Comparison of ENCODE assay signal across 8 cellular contexts in genomic region chr2:128318776-128319456, GRCh38. TPM values are rescaled to one million over a fixed set of nuclear protein-coding genes. Genes with fewer than 3 reads are reported as not detected.
DNase-seq lines count a peak whose midpoint lies in the region; ATAC-seq and TF ChIP-seq lines count a peak whose summit lies in the region.

Gene HS6ST1 (minus strand): TSS chr2:128318868. CDS start chr2:128318563, 305 bp downstream.

- peak within 1 kb of the TSS; percentile 55; the same call in 1 of the 2 replicates for H3K18ac ChIP-seq in IMR-90 (ENCODE audit: low read depth, low read length)

- ATAC-seq in GM21528 (IDR thresholded peaks at IDR 0.05; ENCODE audit: low FRiP score, unreplicated experiment), result peak; percentile 68
- ATAC-seq in IMR-90 (ENCODE audit: low read depth), result peak; percentile 81
- ATAC-seq in natural killer cell treated with Interleukin-12 subunit alpha and Interleukin-12 subunit beta and Interleukin-15 and Interleukin-18, amount 100 ng/mL, for 72 hours, result peak; percentile 90 to 91

- 0% methylated on average over 14 of the region's 84 CpGs; no CpG with 5 or more reads in 1 of the 2 experiments for WGBS in IMR-90 (ENCODE audit: extremely low coverage in 2 of 2, insufficient read length in 1 of 2), 2 experiments

- peak within 1 kb of the TSS; percentile 86 for H3K4me3 ChIP-seq in IMR-90 (ENCODE audit: insufficient read depth, low read depth, low read length)
- peak within 1 kb of the TSS; percentile 83 for H3K4me3 ChIP-seq in fibroblast of pulmonary artery (replicated peaks; ENCODE audit: low read depth, low read length)

- H3K27ac Mint-ChIP-seq in natural killer cell treated with Interleukin-12 subunit alpha and Interleukin-12 subunit beta and Interleukin-15 and Interleukin-18, amount 100 ng/mL, for 72 hours, result no peak within 1 kb of the TSS

- H3K36me3 ChIP-seq in IMR-90 (ENCODE audit: control insufficient read depth, insufficient read depth, low read length), result peaks cover 24% of the 10 kb centered on the region

- peak within 1 kb of the TSS; percentile 72 for H3K27ac ChIP-seq in IMR-90 (ENCODE audit: insufficient read depth, low read length)

- peaks cover 40% of the 10 kb centered on the region for H4K20me1 ChIP-seq in IMR-90 (ENCODE audit: insufficient read depth, low read length)

- H3K36me3 Mint-ChIP-seq in natural killer cell treated with Interleukin-12 subunit alpha and Interleukin-12 subunit beta and Interleukin-15 and Interleukin-18, amount 100 ng/mL, for 72 hours, result no peaks in the 10 kb centered on the region

- H3K4me2 ChIP-seq in IMR-90 (ENCODE audit: low read depth, low read length), result peak within 1 kb of the TSS; percentile 75

- peak within 1 kb of the TSS; percentile 85 for H3K4me3 Mint-ChIP-seq in natural killer cell treated with Interleukin-12 subunit alpha and Interleukin-12 subunit beta and Interleukin-15 and Interleukin-18, amount 100 ng/mL, for 72 hours

- dilution Hi-C loops in IMR-90 (cut with HindIII; ENCODE audit: low sequenced_read_pairs, unreplicated experiment), result no loop called here

- peak within 1 kb of the TSS; percentile 82 for H3K4ac ChIP-seq in IMR-90 (ENCODE audit: low read depth, low read length)

- H3K4me1 Mint-ChIP-seq in natural killer cell treated with Interleukin-12 subunit alpha and Interleukin-12 subunit beta and Interleukin-15 and Interleukin-18, amount 100 ng/mL, for 72 hours (ENCODE audit: low read depth in 2 of 2), result peaks cover 22 to 32% of the 10 kb centered on the region in 2 donors

- peak within 1 kb of the TSS; percentile 85 for H2BK120ac ChIP-seq in IMR-90 (ENCODE audit: low read depth, low read length)

- POLR2A ChIA-PET in IMR-90 (lab: Charles Lee; ENCODE audit: unreplicated experiment), result no interaction called here

- H4K8ac ChIP-seq in IMR-90 (ENCODE audit: low read depth in 2 of 2, low read length in 2 of 2), result peak within 1 kb of the TSS; percentile 69 to 73; a peak in 2 of 4 replicates

- peaks cover 23% of the 10 kb centered on the region; the same call in 1 of the 2 replicates for H3K4me1 ChIP-seq in IMR-90 (ENCODE audit: control insufficient read depth, insufficient read depth, low read length)

- H3K9me1 ChIP-seq in IMR-90 (ENCODE audit: insufficient read depth, low read length), result peaks cover 19% of the 10 kb centered on the region

- in situ Hi-C loops in IMR-90 (cut with MboI; ENCODE audit: low sequenced_read_pairs), result loop anchor here (25.0 kb wide), 1 partner anchor 432 kb away; the partner anchor contains the start of gene AMMECR1L

- peak within 1 kb of the TSS; percentile 31 for H2BK5ac ChIP-seq in IMR-90 (ENCODE audit: low read depth, low read length, poor library complexity, severe bottlenecking)

- no peak for TF ChIP-seq RAD21 in IMR-90 (IDR thresholded peaks at IDR 0.05; ENCODE audit: low read length)

- peak within 1 kb of the TSS; percentile 67 for H3K23ac ChIP-seq in IMR-90 (ENCODE audit: low read depth, low read length)

- H2AFZ ChIP-seq in IMR-90 (replicated peaks; ENCODE audit: low read length, poor library complexity), result peak within 1 kb of the TSS; percentile 97

- no peak within 1 kb of the TSS for H2BK20ac ChIP-seq in IMR-90 (ENCODE audit: low read depth, low read length)

- H3K56ac ChIP-seq in IMR-90 (ENCODE audit: extremely low read depth, insufficient read depth, low read length), result 0 out of 2 replicates have a peak within 1 kb of the TSS, but pooled peaks have one; percentile 20

- peak within 1 kb of the TSS; percentile 91 for H2AK9ac ChIP-seq in IMR-90 (replicated peaks; ENCODE audit: low read depth, low read length, poor library complexity)

- no peaks in the 10 kb centered on the region for H3K9me3 Mint-ChIP-seq in natural killer cell treated with Interleukin-12 subunit alpha and Interleukin-12 subunit beta and Interleukin-15 and Interleukin-18, amount 100 ng/mL, for 72 hours

- H2AK5ac ChIP-seq in IMR-90 (ENCODE audit: low read depth, low read length), result no peak within 1 kb of the TSS

- H3K27me3 ChIP-seq in IMR-90 (ENCODE audit: control insufficient read depth, insufficient read depth, low read length), result no peaks in the 10 kb centered on the region

- intact Hi-C loops in IMR-90 (cut with micrococcal nuclease), result loop anchor here (10.0 kb wide), 1 partner anchor 254 kb away; no protein-coding TSS in a partner anchor

- no peaks in the 10 kb centered on the region for H3K9me3 ChIP-seq in IMR-90 (ENCODE audit: control insufficient read depth, insufficient read depth, low read length)

- no peak within 1 kb of the TSS; the same call in 2 of the 3 replicates for H2BK15ac ChIP-seq in IMR-90 (ENCODE audit: low read depth, low read length)

- no TSS peak for BruUV-seq in IMR-90 (replicated peaks; lab: Mats Ljungman, UMichigan)

- no peak for TF ChIP-seq CTCF in IMR-90 (conservative IDR thresholded peaks at IDR 0.05; ENCODE audit: low read depth, low read length)
- TF ChIP-seq CTCF in fibroblast of pulmonary artery (IDR thresholded peaks at IDR 0.05; ENCODE audit: low read length, missing control alignments), result no peak

- H3K9ac ChIP-seq in IMR-90 (ENCODE audit: low read depth, low read length), result peak within 1 kb of the TSS; percentile 80

- H3K79me1 ChIP-seq in IMR-90 (ENCODE audit: low read depth in 1 of 2, low read length in 2 of 2), result peaks cover 2 to 37% of the 10 kb centered on the region in 2 experiments; a peak in 3 of 4 replicates

- peaks cover 0 to 2% of the 10 kb centered on the region in 2 donors for H3K27me3 Mint-ChIP-seq in natural killer cell treated with Interleukin-12 subunit alpha and Interleukin-12 subunit beta and Interleukin-15 and Interleukin-18, amount 100 ng/mL, for 72 hours

- DNase-seq in DMS153 treated with DMSO at 0.1 percent for 48 hours (lab: John Stamatoyannopoulos, UW; ENCODE audit: unreplicated experiment) (peak; percentile 62), IMR-90 (peak; percentile 76), SHP77 treated with DMSO at 0.1 percent for 48 hours (lab: John Stamatoyannopoulos, UW) (peak; percentile 13), fibroblast of pulmonary artery (ENCODE audit: low read depth) (peak; percentile 80)
- DNase-seq in activated T-helper 9 cell treated with anti-CD3 and anti-CD28 coated beads, Interleukin-2, amount 50 U/mL, for 16 hours (ENCODE audit: low read depth), result peak; percentile 83
- DNase-seq in natural killer cell treated with Interleukin-12 subunit alpha and Interleukin-12 subunit beta and Interleukin-15 and Interleukin-18, amount 100 ng/mL, for 72 hours (ENCODE audit: low spot score), result peak; percentile 92
- peak; percentile 87 for DNase-seq in stimulated activated naive CD4-positive, alpha-beta T cell treated with Interleukin-2 at 50 U/mL for 16 hours (lab: John Stamatoyannopoulos, UW)

- TF ChIP-seq POLR2A in IMR-90 (IDR thresholded peaks at IDR 0.05; ENCODE audit: low read depth, low read length), result peak; percentile 77

- peak within 1 kb of the TSS; percentile 38; the same call in 1 of the 2 replicates for H4K91ac ChIP-seq in IMR-90 (ENCODE audit: insufficient read depth, low read depth, low read length)

- H4K5ac ChIP-seq in IMR-90 (ENCODE audit: low read depth, low read length), result no peak within 1 kb of the TSS

- CTCF ChIA-PET in IMR-90 (lab: Yijun Ruan, JAX), result no interaction called here

- H3K14ac ChIP-seq in IMR-90 (replicated peaks; ENCODE audit: low read depth, low read length), result peak within 1 kb of the TSS; percentile 76

TF ChIP-seq in IMR-90, 13 proteins besides CTCF, POLR2A, EP300 and RAD21:
- TF ChIP-seq MXI1 (IDR thresholded peaks at IDR 0.05; ENCODE audit: borderline replicate concordance, low read depth, low read length) (0 out of 2 replicates have a peak, but pooled peaks have one; percentile 28), SMC3 (IDR thresholded peaks at IDR 0.05; ENCODE audit: low read depth, low read length) (no peak), MAZ (IDR thresholded peaks at IDR 0.05; ENCODE audit: borderline replicate concordance, low read depth, low read length) (peak; percentile 29; the same call in 1 of the 2 replicates)

RNA-seq across cellular contexts. Expression of gene HS6ST1, which starts in this region (rescaled TPM):
- total RNA-seq in IMR-90 (2012; rRNA removed), result 29.7 and 29.9 TPM in 2 replicates
- 36.9 and 39.7 TPM in 2 replicates for polyA plus RNA-seq in IMR-90 (2012; rRNA removed)
- 22.1 and 48.3 TPM in 2 replicates for polyA plus RNA-seq in IMR-90 (2012; cell fraction: cytosol; rRNA removed)
- 21.0 and 34.4 TPM in 2 replicates for polyA plus RNA-seq in IMR-90 (2012; cell fraction: nucleus; rRNA removed; ENCODE audit: low replicate concordance)
- total RNA-seq in natural killer cell treated with Interleukin-12 subunit alpha and Interleukin-12 subunit beta and Interleukin-15 and Interleukin-18, amount 100 ng/mL, for 72 hours, result 10 to 100 TPM; 17.5 to 25.5 TPM

Comparison
In these comparisons a context has a peak if more than half of its experiments do, and no peak if none do; other contexts are left out.
1. Peak in every context shown above with its lines: DNase-seq, ATAC-seq, H3K4me3 ChIP-seq and H3K27ac ChIP-seq.
2. DNase-seq: peak in every context shown above with its lines; median percentile 92 in natural killer cell treated with Interleukin-12 subunit alpha and Interleukin-12 subunit beta and Interleukin-15 and Interleukin-18, amount 100 ng/mL, for 72 hours; 87 in stimulated activated naive CD4-positive, alpha-beta T cell treated with Interleukin-2 at 50 U/mL for 16 hours; 83 in activated T-helper 9 cell treated with anti-CD3 and anti-CD28 coated beads, Interleukin-2, amount 50 U/mL, for 16 hours; 80 in fibroblast of pulmonary artery; 76 in IMR-90; 62 in DMS153 treated with DMSO at 0.1 percent for 48 hours; 13 in SHP77 treated with DMSO at 0.1 percent for 48 hours.